In the genomic region with DNA sequence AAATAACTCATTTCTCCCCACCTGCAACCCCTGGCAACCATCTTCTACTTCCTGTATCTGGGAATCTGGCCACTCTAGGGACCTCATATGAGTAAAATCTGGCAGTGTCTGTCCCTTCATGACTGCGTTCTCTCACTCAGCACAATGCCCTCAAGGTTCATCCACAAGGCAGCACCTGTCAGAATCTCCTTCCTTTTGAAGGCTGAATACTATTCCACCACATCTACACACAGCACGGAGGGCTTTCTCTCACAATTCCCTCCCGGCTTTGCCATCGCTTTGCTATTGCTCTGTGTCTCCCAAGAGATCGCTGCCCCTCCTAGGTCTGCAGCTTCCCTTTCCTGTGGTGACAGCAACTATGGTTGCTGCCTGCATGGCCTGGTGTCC, we compare ENCODE assay signal across 21 cellular contexts.
DNase-seq lines count a peak whose midpoint lies in the region; ATAC-seq and TF ChIP-seq lines count a peak whose summit lies in the region.
"Had no signal": no experiment of that assay in that cellular context is flagged by ENCODE, and none has a peak within 500 bp of the region (broad histone marks: within the 10 kb centered on the region; RNA-seq: fewer than 3 reads in every experiment).

No MANE protein-coding gene starts in this region.

- H3K9me3 ChIP-seq in right atrium auricular region, result no peaks in the 10 kb centered on the region
- H3K9me3 ChIP-seq in breast epithelium, result no peaks in the 10 kb centered on the region
- H3K9me3 ChIP-seq: esophagus squamous epithelium, ovary had no signal

- H3K4me1 ChIP-seq in right atrium auricular region, result peaks cover 0 to 80% of the 10 kb centered on the region in 2 donors
- peaks cover 0 to 22% of the 10 kb centered on the region in 2 donors for H3K4me1 ChIP-seq in breast epithelium

- no peaks in the 10 kb centered on the region for H3K36me3 Mint-ChIP-seq in nephron (ENCODE audit: low read depth)

- H3K27me3 Mint-ChIP-seq in nephron (ENCODE audit: low read depth), result peaks cover 24% of the 10 kb centered on the region
- H3K27me3 Mint-ChIP-seq: CD4-positive, alpha-beta T cell; naive B cell had no signal

- H3K27me3 ChIP-seq in right atrium auricular region, result no peaks in the 10 kb centered on the region
- H3K27me3 ChIP-seq in breast epithelium, result no peaks in the 10 kb centered on the region
- H3K27me3 ChIP-seq: esophagus squamous epithelium, ovary had no signal

- H3K27ac ChIP-seq in right atrium auricular region (peak overlapping the region; percentile 83 to 93), breast epithelium (peak overlapping the region; percentile 83 to 85)
- H3K27ac ChIP-seq: ovary had no signal

- H3K4me1 Mint-ChIP-seq in nephron, result peaks cover 42% of the 10 kb centered on the region

- DNase-seq in right atrium auricular region (ENCODE audit: low spot score), result no peak
- DNase-seq in left cardiac atrium, result no peak
- no peak for DNase-seq in breast epithelium (ENCODE audit: low spot score in 2 of 2)
- no peak for DNase-seq in NCI-H510A (lab: John Stamatoyannopoulos, UW)
- DNase-seq in iPS-NIHi7 (ENCODE audit: extremely low spot score), result no peak
- DNase-seq: ACHN; activated CD4-positive, alpha-beta T cell treated with anti-CD3 and anti-CD28 coated beads, Interleukin-2, amount 50 U/mL, for 1 hour; activated gamma-delta T cell; CD4-positive, alpha-beta T cell; effector memory CD4-positive, alpha-beta T cell; esophagus squamous epithelium; MV-4-11; naive B cell; stimulated activated CD4-positive, alpha-beta T cell treated with anti-CD3 and anti-CD28 coated beads, Interleukin-4, amount 100 ng/mL, for 24 hours; T-helper 1 cell had no signal

- H3K4me3 ChIP-seq in right atrium auricular region, result no peak overlapping the region
- peak overlapping the region in 1 of 3 donors; percentile 1 for H3K4me3 ChIP-seq in breast epithelium
- H3K4me3 ChIP-seq: esophagus squamous epithelium, GM12878, ovary had no signal

- TF ChIP-seq CTCF in right atrium auricular region (IDR thresholded peaks at IDR 0.05) (no peak), breast epithelium (IDR thresholded peaks at IDR 0.05) (no peak), nephron (IDR thresholded peaks at IDR 0.05; ENCODE audit: unreplicated experiment in 3 of 3) (no peak)

- H3K9me3 Mint-ChIP-seq in nephron, result no peaks in the 10 kb centered on the region
- H3K9me3 Mint-ChIP-seq: CD4-positive, alpha-beta T cell; IgD-negative memory B cell; naive B cell had no signal

- no peak overlapping the region for H3K4me3 Mint-ChIP-seq in nephron
- H3K4me3 Mint-ChIP-seq: CD4-positive, alpha-beta T cell; IgD-negative memory B cell; naive B cell had no signal

- intact Hi-C loops in left cardiac atrium (cut with DNase I) (loop anchor here in 1 of 2 donors (2.0 to 10.0 kb wide), 2 partner anchors 30 to 60 kb away; no protein-coding TSS in a partner anchor), breast epithelium (cut with DNase I; ENCODE audit: low total_unique reads) (no loop called here)

- H3K27ac Mint-ChIP-seq in nephron, result peak overlapping the region in 2 of 3 experiments; percentile 24 to 39
- H3K27ac Mint-ChIP-seq: CD4-positive, alpha-beta T cell; IgD-negative memory B cell had no signal

- no peak for TF ChIP-seq POLR2A in breast epithelium (IDR thresholded peaks at IDR 0.05)

- H3K36me3 ChIP-seq in right atrium auricular region (no peaks in the 10 kb centered on the region), breast epithelium (no peaks in the 10 kb centered on the region)
- H3K36me3 ChIP-seq: esophagus squamous epithelium, ovary had no signal

- no peak for ATAC-seq in left cardiac atrium
- no peak for ATAC-seq in HG03442 (IDR thresholded peaks at IDR 0.05; ENCODE audit: unreplicated experiment)
- ATAC-seq in HG03135 (IDR thresholded peaks at IDR 0.05; ENCODE audit: unreplicated experiment), result no peak
- ATAC-seq: GM12878 had no signal
